ENCODE assay signal across 15 cellular contexts in the genomic region with DNA sequence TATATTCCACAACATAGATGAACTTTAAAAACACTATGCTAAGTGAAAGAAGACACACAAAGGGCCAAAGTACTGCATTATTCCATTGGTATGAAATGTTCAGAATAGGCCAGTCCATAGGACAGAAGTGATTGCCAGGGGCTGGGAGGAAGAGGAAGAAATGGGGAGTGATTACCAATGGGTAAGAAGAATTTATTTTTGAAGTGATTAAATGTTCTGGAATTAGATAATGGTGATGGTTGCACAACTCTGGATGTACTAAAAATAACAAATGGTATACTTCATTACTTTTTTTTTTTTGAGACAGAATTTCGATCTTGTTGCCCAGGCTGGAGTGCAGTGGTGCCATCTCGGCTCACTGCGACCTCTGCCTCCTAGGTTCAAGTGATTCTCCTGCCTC.
A peak's percentile ranks its signal among the peaks of the same experiment; 100 is the strongest.
DNase-seq lines count a peak whose midpoint lies in the region; ATAC-seq, FAIRE-seq and TF ChIP-seq lines count a peak whose summit lies in the region.
"Had no signal": no experiment of that assay in that cellular context is flagged by ENCODE, and none has a peak within 500 bp of the region (broad histone marks: within the 10 kb centered on the region; RNA-seq: fewer than 3 reads in every experiment).

No MANE protein-coding gene starts in this region.

- 74 to 96% (median 87%) methylated on average over 3 of the region's 3 CpGs for WGBS in spleen, 5 donors
- 64 to 68% methylated on average over 3 of the region's 3 CpGs for WGBS in pancreas, 2 donors

- H3K9ac ChIP-seq in adipocyte (ENCODE audit: low read length) = no peak overlapping the region
- no peak overlapping the region for H3K9ac ChIP-seq in fibroblast of lung (ENCODE audit: insufficient read depth, low read length)

- H3K36me3 ChIP-seq in adipocyte (ENCODE audit: control insufficient read depth, insufficient read depth, low read length, severe bottlenecking) (no peaks in the 10 kb centered on the region), fibroblast of lung (ENCODE audit: control insufficient read depth, insufficient read depth, low read length) (no peaks in the 10 kb centered on the region), spleen (no peaks in the 10 kb centered on the region), pancreas (no peaks in the 10 kb centered on the region)
- H3K36me3 ChIP-seq: SJCRH30 had no signal

- no peak overlapping the region for H3K4me2 ChIP-seq in fibroblast of lung (ENCODE audit: extremely low read depth, insufficient read depth, low read length)
- H3K4me2 ChIP-seq: PC-9 had no signal

- H3K27ac ChIP-seq in fibroblast of lung (ENCODE audit: insufficient read depth, low read length) (no peak overlapping the region), spleen (no peak overlapping the region), pancreas (no peak overlapping the region)
- H3K27ac ChIP-seq: PC-9, SJCRH30 had no signal

- peaks cover 11% of the 10 kb centered on the region for H3K27me3 Mint-ChIP-seq in progenitor cell of endocrine pancreas
- H3K27me3 Mint-ChIP-seq: B cell; CD4-positive, CD25-positive, alpha-beta regulatory T cell had no signal

- H3K36me3 Mint-ChIP-seq in progenitor cell of endocrine pancreas (ENCODE audit: insufficient read depth) = no peaks in the 10 kb centered on the region

- no peak for FAIRE-seq in pancreas (lab: Jason Lieb, UNC)

- H3K27me3 ChIP-seq in adipocyte (replicated peaks; ENCODE audit: control insufficient read depth, insufficient read depth, low read length) (peaks cover 4% of the 10 kb centered on the region), fibroblast of lung (ENCODE audit: control insufficient read depth, insufficient read depth, low read length) (no peaks in the 10 kb centered on the region), spleen (replicated peaks in 1 of 7) (peaks cover 0 to 8% (median 0%) of the 10 kb centered on the region in 7 donors), pancreas (no peaks in the 10 kb centered on the region)

- H4K20me1 ChIP-seq in fibroblast of lung (ENCODE audit: control insufficient read depth, extremely low read depth, insufficient read depth, low read length) = no peaks in the 10 kb centered on the region

- H3K4me3 ChIP-seq in adipocyte (ENCODE audit: low read length) (no peak overlapping the region), fibroblast of lung (replicated peaks in 1 of 4; ENCODE audit: control extremely low read depth in 1 of 4, insufficient read depth in 1 of 4, low read depth in 3 of 4, low read length in 4 of 4) (no peak overlapping the region), spleen (no peak overlapping the region), pancreas (no peak overlapping the region)
- H3K4me3 ChIP-seq: PC-9, SJCRH30 had no signal

- no peak overlapping the region for H3K4me3 Mint-ChIP-seq in progenitor cell of endocrine pancreas (ENCODE audit: low read depth)
- H3K4me3 Mint-ChIP-seq: B cell; CD4-positive, CD25-positive, alpha-beta regulatory T cell had no signal

- H3K9me3 Mint-ChIP-seq in progenitor cell of endocrine pancreas (ENCODE audit: low read depth) = peaks cover 8% of the 10 kb centered on the region

- intact Hi-C loops in spleen (cut with DNase I; ENCODE audit: low total_unique reads) = no loop called here
- intact Hi-C loops in pancreas (cut with DNase I) = no loop called here

- TF ChIP-seq CTCF in fibroblast of lung (conservative IDR thresholded peaks at IDR 0.05 in 1 of 2, IDR thresholded peaks at IDR 0.05 in 1 of 2; ENCODE audit: low read depth in 1 of 2, low read length in 2 of 2) (no peak), spleen (IDR thresholded peaks at IDR 0.05 in 8 of 11, conservative IDR thresholded peaks at IDR 0.05 in 3 of 11) (no peak), progenitor cell of endocrine pancreas (IDR thresholded peaks at IDR 0.05; ENCODE audit: unreplicated experiment) (no peak), pancreas (IDR thresholded peaks at IDR 0.05) (no peak)

- H3K4me1 Mint-ChIP-seq in progenitor cell of endocrine pancreas (ENCODE audit: low read depth) = no peaks in the 10 kb centered on the region
- H3K4me1 Mint-ChIP-seq: B cell had no signal

- H3K79me2 ChIP-seq in fibroblast of lung (ENCODE audit: control insufficient read depth, insufficient read depth, low read length) = no peaks in the 10 kb centered on the region

- TF ChIP-seq POLR2A in spleen (IDR thresholded peaks at IDR 0.05) = no peak

- peaks cover 17% of the 10 kb centered on the region for H3K9me3 ChIP-seq in adipocyte (ENCODE audit: control insufficient read depth, low read length)
- no peaks in the 10 kb centered on the region for H3K9me3 ChIP-seq in fibroblast of lung (ENCODE audit: control insufficient read depth, insufficient read depth, low read depth, low read length)
- H3K9me3 ChIP-seq in spleen = peaks cover 2 to 27% (median 16%) of the 10 kb centered on the region in 8 donors
- H3K9me3 ChIP-seq in pancreas = no peaks in the 10 kb centered on the region
- H3K9me3 ChIP-seq: SJCRH30 had no signal

- ATAC-seq in pancreas (no peak), GM21576 (IDR thresholded peaks at IDR 0.05; ENCODE audit: unreplicated experiment) (no peak)

- no peak overlapping the region for H3K27ac Mint-ChIP-seq in progenitor cell of endocrine pancreas
- H3K27ac Mint-ChIP-seq: B cell; CD4-positive, CD25-positive, alpha-beta regulatory T cell had no signal

- DNase-seq in EL (peak; percentile 53), adipocyte (ENCODE audit: low read depth) (peak; percentile 40), fibroblast of lung (ENCODE audit: low read depth in 2 of 2) (peak; percentile 5 to 12), spleen (peak; percentile 10), progenitor cell of endocrine pancreas (ENCODE audit: low spot score, unreplicated experiment) (no peak), pancreas (no peak)
- DNase-seq: CD4-positive, CD25-positive, alpha-beta regulatory T cell; H7; NCI-H1436; NCI-H2081 treated with DMSO at 0.1 percent for 48 hours; NCI-H524; SJCRH30 had no signal

- H2AFZ ChIP-seq in fibroblast of lung (ENCODE audit: low read length) = no peak overlapping the region
- H2AFZ ChIP-seq: PC-9 had no signal

- H3K4me1 ChIP-seq in adipocyte (ENCODE audit: control insufficient read depth, insufficient read depth, low read length) (peaks cover 6% of the 10 kb centered on the region), fibroblast of lung (ENCODE audit: control insufficient read depth, extremely low read depth, insufficient read depth, low read length) (no peaks in the 10 kb centered on the region), spleen (no peaks in the 10 kb centered on the region), pancreas (no peaks in the 10 kb centered on the region)
- H3K4me1 ChIP-seq: SJCRH30 had no signal

Comparison
In these comparisons a context has a peak if more than half of its experiments do, and no peak if none do; other contexts are left out.
1. DNase-seq: peak in EL (single experiment), adipocyte (single experiment), fibroblast of lung (2 of 2) and spleen (single experiment); none in progenitor cell of endocrine pancreas (single experiment) and pancreas (0 of 6).